Comparison of ENCODE assay signal across 8 cellular contexts in genomic region chr6:75266716-75267291, GRCh38. TPM values are rescaled to one million over a fixed set of nuclear protein-coding genes. Genes with fewer than 3 reads are reported as not detected.
DNase-seq lines count a peak whose midpoint lies in the region; ATAC-seq and TF ChIP-seq lines count a peak whose summit lies in the region.

No MANE protein-coding gene starts in this region.

- TF ChIP-seq CTCF in Peyer's patch (IDR thresholded peaks at IDR 0.05) (peak; percentile 37 to 86 (median 80)), endothelial cell (IDR thresholded peaks at IDR 0.05; ENCODE audit: unreplicated experiment) (peak; percentile 76)

- H3K4me1 Mint-ChIP-seq in endothelial cell (ENCODE audit: unreplicated experiment): peaks cover 5% of the 10 kb centered on the region
- H3K4me1 Mint-ChIP-seq in naive thymus-derived CD4-positive, alpha-beta T cell: peaks cover 0 to 52% (median 41%) of the 10 kb centered on the region in 7 donors

- ATAC-seq in GM19468 (IDR thresholded peaks at IDR 0.05; ENCODE audit: extremely low read depth, unreplicated experiment): peak; percentile 49
- peak; percentile 64 for ATAC-seq in HG03469 (IDR thresholded peaks at IDR 0.05; ENCODE audit: unreplicated experiment)
- ATAC-seq in naive thymus-derived CD4-positive, alpha-beta T cell: peak; percentile 78

- H3K36me3 Mint-ChIP-seq in endothelial cell (ENCODE audit: low read depth, unreplicated experiment): peaks cover 19% of the 10 kb centered on the region
- peaks cover 5 to 26% (median 11%) of the 10 kb centered on the region in 5 donors for H3K36me3 Mint-ChIP-seq in naive thymus-derived CD4-positive, alpha-beta T cell

- no peaks in the 10 kb centered on the region for H3K9me3 Mint-ChIP-seq in endothelial cell (ENCODE audit: unreplicated experiment)
- H3K9me3 Mint-ChIP-seq in naive thymus-derived CD4-positive, alpha-beta T cell: no peaks in the 10 kb centered on the region

- DNase-seq in Daoy (ENCODE audit: low read depth): peak; percentile 24
- no peak for DNase-seq in Peyer's patch
- DNase-seq in endothelial cell (ENCODE audit: low spot score): no peak
- DNase-seq in naive thymus-derived CD4-positive, alpha-beta T cell: peak in 7 of 9 donors; percentile 11 to 43 (median 27)
- no peak for DNase-seq in AG08396 (ENCODE audit: low spot score)
- no peak for DNase-seq in occipital lobe (lab: John Stamatoyannopoulos, UW)

- no peaks in the 10 kb centered on the region for H3K27me3 ChIP-seq in Peyer's patch
- no peaks in the 10 kb centered on the region for H3K27me3 ChIP-seq in naive thymus-derived CD4-positive, alpha-beta T cell (ENCODE audit: control insufficient read depth in 2 of 2, insufficient read depth in 2 of 2, low read length in 2 of 2)

- no peaks in the 10 kb centered on the region for H3K9me3 ChIP-seq in Peyer's patch
- H3K9me3 ChIP-seq in naive thymus-derived CD4-positive, alpha-beta T cell (ENCODE audit: control insufficient read depth in 2 of 3, low read length in 3 of 3): no peaks in the 10 kb centered on the region

- CTCF ChIA-PET in naive thymus-derived CD4-positive, alpha-beta T cell (lab: Charles Lee): interaction anchor here (0.8 to 2.5 kb wide), 5 partner anchors 9 to 258 kb away, joined by 3 to 12 read pairs (median 5); partner anchors contain the start of gene TMEM30A

- POLR2A ChIA-PET in naive thymus-derived CD4-positive, alpha-beta T cell (lab: Charles Lee): no interaction called here

- H3K27ac ChIP-seq in Peyer's patch: no peak overlapping the region
- no peak overlapping the region for H3K27ac ChIP-seq in naive thymus-derived CD4-positive, alpha-beta T cell (ENCODE audit: low read depth, low read length)

- H3K36me3 ChIP-seq in Peyer's patch: peaks cover 0 to 27% (median 0%) of the 10 kb centered on the region in 3 donors
- peaks cover 0 to 22% (median 0%) of the 10 kb centered on the region in 3 experiments for H3K36me3 ChIP-seq in naive thymus-derived CD4-positive, alpha-beta T cell (ENCODE audit: control insufficient read depth in 2 of 3, insufficient read depth in 3 of 3, low read length in 3 of 3)

- no peak overlapping the region for H3K4me3 ChIP-seq in Peyer's patch
- H3K4me3 ChIP-seq in naive thymus-derived CD4-positive, alpha-beta T cell (ENCODE audit: low read length): no peak overlapping the region

- intact Hi-C loops in naive thymus-derived CD4-positive, alpha-beta T cell (cut with micrococcal nuclease): loop anchor here (1.0 to 2.0 kb wide), 6 partner anchors 14 to 296 kb away; partner anchors contain the start of gene TMEM30A (in 2 of the 2)

- no peak overlapping the region for H3K4me3 Mint-ChIP-seq in endothelial cell (ENCODE audit: unreplicated experiment)
- no peak overlapping the region for H3K4me3 Mint-ChIP-seq in naive thymus-derived CD4-positive, alpha-beta T cell

- peaks cover 0 to 16% (median 0%) of the 10 kb centered on the region in 4 donors for H3K4me1 ChIP-seq in Peyer's patch
- H3K4me1 ChIP-seq in naive thymus-derived CD4-positive, alpha-beta T cell (ENCODE audit: control insufficient read depth in 2 of 2, insufficient read depth in 2 of 2, low read length in 2 of 2): peaks cover 0 to 5% of the 10 kb centered on the region in 2 donors

- no peaks in the 10 kb centered on the region for H3K27me3 Mint-ChIP-seq in endothelial cell (ENCODE audit: unreplicated experiment)
- no peaks in the 10 kb centered on the region for H3K27me3 Mint-ChIP-seq in naive thymus-derived CD4-positive, alpha-beta T cell

- no peak overlapping the region for H3K27ac Mint-ChIP-seq in endothelial cell (ENCODE audit: unreplicated experiment)
- peak overlapping the region in 1 of 9 donors; percentile 32 for H3K27ac Mint-ChIP-seq in naive thymus-derived CD4-positive, alpha-beta T cell

- no peak for TF ChIP-seq POLR2A in Peyer's patch (IDR thresholded peaks at IDR 0.05)

RNA-seq across cellular contexts. Expression of gene TMEM30A, which starts 17.8 kb away (rescaled TPM):
- total RNA-seq in Daoy (2014; rRNA removed; shearing (Covaris generic)): 101 and 115 TPM in 2 replicates
- total RNA-seq in Peyer's patch (10 to 100 TPM; 25.6 to 51.5 (median 37.9) TPM), endothelial cell (ENCODE audit: unreplicated experiment) (99.4 TPM), occipital lobe (166 TPM)
- total RNA-seq in naive thymus-derived CD4-positive, alpha-beta T cell: 10 to 100 TPM; 36.2 to 91.4 (median 61.1) TPM
- 10 to 100 TPM; 26.7 to 39.4 TPM for polyA plus RNA-seq in naive thymus-derived CD4-positive, alpha-beta T cell

RNA-seq across cellular contexts. Expression of gene COX7A2, which starts 23.2 kb away (rescaled TPM):
- 801 and 813 TPM in 2 replicates for total RNA-seq in Daoy (2014; rRNA removed; shearing (Covaris generic))
- total RNA-seq in Peyer's patch: 100 to 1,000 TPM in 3 of 4 donors, 10 to 100 TPM in 1; 94.9 to 246 (median 192) TPM
- total RNA-seq in endothelial cell (ENCODE audit: unreplicated experiment): 341 TPM
- total RNA-seq in naive thymus-derived CD4-positive, alpha-beta T cell: 100 to 1,000 TPM; 159 to 395 (median 183) TPM
- polyA plus RNA-seq in naive thymus-derived CD4-positive, alpha-beta T cell: 100 to 1,000 TPM; 791 to 969 TPM
- 129 TPM for total RNA-seq in occipital lobe

Comparison
In these comparisons a context has a peak if more than half of its experiments do, and no peak if none do; other contexts are left out.
1. DNase-seq: peak in Daoy (single experiment) and naive thymus-derived CD4-positive, alpha-beta T cell (7 of 9); none in Peyer's patch (0 of 3), endothelial cell (single experiment), AG08396 (single experiment) and occipital lobe (single experiment).
2. Peak in every context shown above with its lines, with median percentiles within 50 percentile points of each other: ATAC-seq.